Comparison of ENCODE assay signal across 8 cellular contexts in genomic region chr2:230798769-230799399, GRCh38.
DNase-seq lines count a peak whose midpoint lies in the region; ATAC-seq and TF ChIP-seq lines count a peak whose summit lies in the region.

No MANE protein-coding gene starts in this region.

- peak; percentile 38 for DNase-seq in AG20443 (ENCODE audit: low spot score)
- peak; percentile 22 for DNase-seq in GM12864 (ENCODE audit: low read depth)
- peak; percentile 15 for DNase-seq in NCI-H2171 treated with DMSO at 0.1 percent for 48 hours (lab: John Stamatoyannopoulos, UW)
- peak; percentile 51 for DNase-seq in activated CD4-positive, alpha-beta T cell treated with anti-CD3 and anti-CD28 coated beads for 48 hours
- DNase-seq in fibroblast of peridontal ligament (ENCODE audit: extremely low read depth): peak; percentile 74
- no peak for DNase-seq in psoas muscle
- DNase-seq in amygdala (lab: John Stamatoyannopoulos, UW): no peak

- no peaks in the 10 kb centered on the region for H3K27me3 ChIP-seq in psoas muscle (ENCODE audit: insufficient read depth in 3 of 3, low read length in 2 of 3)

- ATAC-seq in psoas muscle: peak in 3 of 4 donors; percentile 45 to 70 (median 53)
- no peak for ATAC-seq in HG03175 (IDR thresholded peaks at IDR 0.05; ENCODE audit: unreplicated experiment)

- peaks cover 52% of the 10 kb centered on the region for H3K4me1 ChIP-seq in psoas muscle

- H3K27ac ChIP-seq in psoas muscle: peak overlapping the region; percentile 80

- intact Hi-C loops in psoas muscle (cut with DNase I): loop anchor here (5.0 kb wide), 1 partner anchor 87 kb away; the partner anchor contains the start of gene CAB39 (in 2 of the 2)

- 55 to 60% (median 58%) methylated on average over 4 of the region's 4 CpGs for WGBS in psoas muscle, 3 donors

- no peak overlapping the region for H3K4me3 ChIP-seq in GM12864 (ENCODE audit: low read depth, low read length)
- H3K4me3 ChIP-seq in psoas muscle: no peak overlapping the region

- no peaks in the 10 kb centered on the region for H3K9me3 ChIP-seq in psoas muscle

- TF ChIP-seq CTCF in GM12864 (IDR thresholded peaks at IDR 0.05; ENCODE audit: low read depth, low read length, missing control alignments) (peak; percentile 57), psoas muscle (IDR thresholded peaks at IDR 0.05) (peak; percentile 71)

- H3K36me3 ChIP-seq in psoas muscle (ENCODE audit: insufficient read depth in 1 of 2, low read depth in 1 of 2): peaks cover 2 to 52% of the 10 kb centered on the region in 2 donors

Comparison
In these comparisons a context has a peak if more than half of its experiments do, and no peak if none do; other contexts are left out.
1. DNase-seq: peak in AG20443 (single experiment), GM12864 (single experiment), NCI-H2171 treated with DMSO at 0.1 percent for 48 hours (single experiment), activated CD4-positive, alpha-beta T cell treated with anti-CD3 and anti-CD28 coated beads for 48 hours (single experiment) and fibroblast of peridontal ligament (single experiment); none in psoas muscle (0 of 2) and amygdala (0 of 56).